Comparison of ENCODE assay signal across 8 cellular contexts in the genomic region with DNA sequence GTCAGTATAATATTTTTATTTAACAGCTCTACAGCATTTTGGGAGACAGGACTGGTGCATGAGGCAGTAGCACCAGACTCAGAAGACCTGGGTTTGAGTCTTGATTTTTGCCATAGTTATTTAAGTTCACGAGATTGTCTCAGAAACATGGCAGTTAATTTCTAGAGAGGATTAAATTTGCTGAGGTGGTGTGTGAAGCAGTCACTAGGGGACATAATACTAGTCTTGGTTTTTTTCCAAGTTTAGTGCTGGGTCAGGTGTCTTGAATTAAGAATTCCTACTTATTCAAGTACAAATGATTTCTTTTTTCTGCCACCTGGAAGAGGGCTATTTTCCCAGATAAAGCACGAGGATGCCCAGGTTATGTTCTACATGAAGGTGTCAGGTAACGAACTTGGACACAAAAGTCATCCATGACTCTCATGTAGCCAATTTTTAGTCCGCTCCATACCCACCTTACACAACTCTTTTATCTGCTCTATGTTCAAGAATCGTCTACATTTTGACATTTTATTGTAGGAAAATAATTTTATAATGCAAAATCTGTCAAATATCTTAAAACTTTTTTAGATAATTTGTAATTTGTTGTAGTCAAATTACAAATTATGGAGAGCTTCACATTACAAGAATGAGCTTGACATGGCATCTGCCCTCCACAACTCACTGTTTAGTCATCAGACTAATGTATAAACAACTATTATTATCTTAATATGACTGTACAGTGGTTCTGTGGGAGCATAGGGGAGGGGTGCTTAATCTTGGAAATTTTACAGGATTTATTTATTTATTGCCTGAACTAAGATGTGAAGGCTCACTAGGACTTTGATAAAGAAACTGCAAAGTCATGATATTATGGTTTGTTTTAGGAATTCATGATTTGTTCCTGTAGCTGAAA. TPM values are rescaled to one million over a fixed set of nuclear protein-coding genes. Genes with fewer than 3 reads are reported as not detected.
DNase-seq lines count a peak whose midpoint lies in the region; ATAC-seq, FAIRE-seq and TF ChIP-seq lines count a peak whose summit lies in the region.

No MANE protein-coding gene starts in this region.

- peak overlapping the region; percentile 33 for H3K27ac ChIP-seq in mesodermal cell (ENCODE audit: low read depth, low read length, severe bottlenecking)

- ATAC-seq in HG02852 (IDR thresholded peaks at IDR 0.05; ENCODE audit: unreplicated experiment) = no peak

- H3K36me3 ChIP-seq in bronchial epithelial cell (ENCODE audit: control insufficient read depth, insufficient read depth, low read length) (peaks cover 2% of the 10 kb centered on the region), mesodermal cell (ENCODE audit: control insufficient read depth, insufficient read depth, low read length) (peaks cover 46% of the 10 kb centered on the region)

- no peaks in the 10 kb centered on the region for H3K4me1 ChIP-seq in mesodermal cell (ENCODE audit: control insufficient read depth, insufficient read depth, low read length, poor library complexity, severe bottlenecking)

- no peaks in the 10 kb centered on the region for H3K9me3 ChIP-seq in mesodermal cell (ENCODE audit: control insufficient read depth, low read length)

- WGBS in mesodermal cell (ENCODE audit: insufficient coverage in 2 of 2), 2 experiments = 44 to 59% methylated on average over 3 to 4 of the region's 5 CpGs

- H3K4me3 ChIP-seq in bronchial epithelial cell (ENCODE audit: low read depth, low read length) (peak overlapping the region; percentile 98), mesodermal cell (ENCODE audit: extremely low read depth, insufficient read depth, low read length, poor library complexity, severe bottlenecking) (peak overlapping the region; percentile 96)

- TF ChIP-seq CTCF in bronchial epithelial cell (IDR thresholded peaks at IDR 0.05; ENCODE audit: insufficient read depth, low read length, severe bottlenecking) = no peak

- peak; percentile 54 for DNase-seq in NCI-H2107 treated with DMSO at 0.1 percent for 48 hours (lab: John Stamatoyannopoulos, UW; ENCODE audit: unreplicated experiment)
- DNase-seq in NCI-H2107 (lab: John Stamatoyannopoulos, UW) = no peak
- DNase-seq in NCI-H1694 treated with DMSO at 0.1 percent for 48 hours (lab: John Stamatoyannopoulos, UW) = peak; percentile 13
- peak; percentile 83 for DNase-seq in bronchial epithelial cell (ENCODE audit: low read depth)
- no peak for DNase-seq in GOT3 (lab: John Stamatoyannopoulos, UW)
- no peak for DNase-seq in NCI-H446 treated with DMSO at 0.1 percent for 48 hours (lab: John Stamatoyannopoulos, UW)

- H3K27me3 ChIP-seq in bronchial epithelial cell (ENCODE audit: control insufficient read depth, insufficient read depth, low read length) = no peaks in the 10 kb centered on the region

- no peak for FAIRE-seq in bronchial epithelial cell (lab: Jason Lieb, UNC)

RNA-seq across cellular contexts. Expression of a gene that starts 1.6 kb away (rescaled TPM):
- total RNA-seq in bronchial epithelial cell = 81.5 and 103 TPM in 2 replicates
- polyA plus RNA-seq in mesodermal cell (2013, experiment 1 of 2) = 141 TPM
- polyA plus RNA-seq in mesodermal cell (2013, experiment 2 of 2) = 149 TPM

Comparison
In these comparisons a context has a peak if more than half of its experiments do, and no peak if none do; other contexts are left out.
1. DNase-seq: peak in NCI-H2107 treated with DMSO at 0.1 percent for 48 hours (single experiment), NCI-H1694 treated with DMSO at 0.1 percent for 48 hours (single experiment) and bronchial epithelial cell (single experiment); none in NCI-H2107 (single experiment), GOT3 (single experiment) and NCI-H446 treated with DMSO at 0.1 percent for 48 hours (single experiment).